ENCODE assay signal across 10 cellular contexts in the genomic region with DNA sequence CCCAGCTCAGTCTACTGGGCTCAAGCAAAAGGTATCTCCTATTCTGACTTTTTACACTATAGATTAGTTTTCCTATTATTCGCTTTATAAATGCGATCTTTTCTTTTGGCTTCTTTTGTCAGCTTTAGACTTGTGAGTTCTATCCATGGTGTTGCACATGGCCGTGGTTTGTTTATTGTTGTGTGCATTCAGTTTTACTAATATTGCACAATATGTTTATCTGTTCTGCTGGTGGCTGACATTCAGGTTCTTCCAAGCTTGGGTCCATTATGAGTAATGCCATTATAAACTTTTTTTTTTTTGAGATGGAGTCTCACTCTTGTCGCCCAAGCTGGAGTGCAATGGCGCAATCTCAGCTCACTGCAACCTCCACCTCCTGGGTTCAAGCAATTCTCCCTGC. TPM values are rescaled to one million over a fixed set of nuclear protein-coding genes. Genes with fewer than 3 reads are reported as not detected.
DNase-seq lines count a peak whose midpoint lies in the region; ATAC-seq, FAIRE-seq and TF ChIP-seq lines count a peak whose summit lies in the region.
"Not testable (repeated sequence)": the region's sequence is repeated elsewhere in the genome, so short reads cannot be mapped to it uniquely, and the experiment has no call there.
"Had no signal": no experiment of that assay in that cellular context is flagged by ENCODE, and none has a peak within 500 bp of the region (broad histone marks: within the 10 kb centered on the region; RNA-seq: fewer than 3 reads in every experiment).

No MANE protein-coding gene starts in this region.

- H3K27me3 ChIP-seq in IMR-90 (ENCODE audit: control insufficient read depth, insufficient read depth, low read length); K562 (ENCODE audit: control insufficient read depth in 2 of 2, insufficient read depth in 2 of 2, low read length in 2 of 2); HepG2 (ENCODE audit: control insufficient read depth in 1 of 2, insufficient read depth in 2 of 2, low read length in 2 of 2); trophoblast cell (ENCODE audit: insufficient read depth, low read length): not testable (repeated sequence)

- not testable (repeated sequence) for H4K8ac ChIP-seq in IMR-90 (ENCODE audit: low read depth in 2 of 2, low read length in 2 of 2); trophoblast cell (ENCODE audit: low read depth, low read length)

- not testable (repeated sequence) for H4K12ac ChIP-seq in trophoblast cell (ENCODE audit: low read depth, low read length)

- not testable (repeated sequence) for H2BK12ac ChIP-seq in trophoblast cell (ENCODE audit: low read length)

- not testable (repeated sequence) for ATAC-seq in IMR-90 (ENCODE audit: low read depth); K562; HepG2

- H4K91ac ChIP-seq in IMR-90 (ENCODE audit: insufficient read depth, low read depth, low read length); trophoblast cell (ENCODE audit: low read depth, low read length): not testable (repeated sequence)

- H3K14ac ChIP-seq in IMR-90 (replicated peaks; ENCODE audit: low read depth, low read length); trophoblast cell (ENCODE audit: low read length): not testable (repeated sequence)

- H2BK120ac ChIP-seq in IMR-90 (ENCODE audit: low read depth, low read length); trophoblast cell (ENCODE audit: insufficient read depth, low read length, poor library complexity): not testable (repeated sequence)

- WGBS in IMR-90 (ENCODE audit: extremely low coverage in 2 of 2, insufficient read length in 1 of 2), 2 experiments: no CpG with 5 or more reads among the region's 5 CpGs
- 76% methylated on average over 5 of the region's 5 CpGs for WGBS in K562 (ENCODE audit: insufficient coverage, low coverage, missing lambda C conversion rate)
- 41% methylated on average over 5 of the region's 5 CpGs for WGBS in HepG2 (ENCODE audit: low lambda C conversion rate)
- no CpG with 5 or more reads among the region's 5 CpGs for WGBS in trophoblast cell (ENCODE audit: extremely low coverage, insufficient coverage, insufficient read length)

- FAIRE-seq in K562 (lab: Jason Lieb, UNC); HepG2 (lab: Jason Lieb, UNC): not testable (repeated sequence)

- H2BK20ac ChIP-seq in IMR-90 (ENCODE audit: low read depth, low read length): not testable (repeated sequence)

- CTCF ChIA-PET in IMR-90 (lab: Yijun Ruan, JAX); K562 (lab: Yijun Ruan, JAX; ENCODE audit: low intra/inter-chr PET ratio); HepG2 (lab: Yijun Ruan, JAX; ENCODE audit: low intra/inter-chr PET ratio, low total read pairs): not testable (repeated sequence)

- H3K9me1 ChIP-seq in IMR-90 (ENCODE audit: insufficient read depth, low read length); K562 (ENCODE audit: control insufficient read depth, insufficient read depth, low read length): not testable (repeated sequence)

- H3K18ac ChIP-seq in IMR-90 (ENCODE audit: low read depth, low read length); trophoblast cell (ENCODE audit: low read length): not testable (repeated sequence)

- H2AK5ac ChIP-seq in IMR-90 (ENCODE audit: low read depth, low read length); trophoblast cell (ENCODE audit: low read length): not testable (repeated sequence)

- POLR2A ChIA-PET in IMR-90 (lab: Charles Lee; ENCODE audit: unreplicated experiment): interaction anchor here (0.6 kb wide), 1 partner anchor 9 kb away, joined by 3 read pairs; no protein-coding TSS in a partner anchor
- POLR2A ChIA-PET in K562 (lab: Yijun Ruan, JAX); HepG2 (lab: Yijun Ruan, JAX): not testable (repeated sequence)

- H2AK9ac ChIP-seq in IMR-90 (replicated peaks; ENCODE audit: low read depth, low read length, poor library complexity): not testable (repeated sequence)

- not testable (repeated sequence) for H3K23ac ChIP-seq in IMR-90 (ENCODE audit: low read depth, low read length); trophoblast cell (ENCODE audit: low read length)

- DNase-seq in IMR-90; K562 (ENCODE audit: extremely low read depth in 1 of 4, low spot score in 3 of 4); HepG2 (ENCODE audit: low spot score): not testable (repeated sequence)
- DNase-seq in epithelial cell of esophagus (ENCODE audit: low read depth) (peak; percentile 9), trophoblast cell (peak; percentile 22 to 76)

- H3K4ac ChIP-seq in IMR-90 (ENCODE audit: low read depth, low read length); trophoblast cell (ENCODE audit: low read depth, low read length): not testable (repeated sequence)

- not testable (repeated sequence) for H4K20me1 ChIP-seq in IMR-90 (ENCODE audit: insufficient read depth, low read length); K562 (replicated peaks; ENCODE audit: control insufficient read depth, insufficient read depth, low read length); HepG2 (ENCODE audit: insufficient read depth, low read length)

- not testable (repeated sequence) for H2AFZ ChIP-seq in IMR-90 (replicated peaks; ENCODE audit: low read length, poor library complexity); K562 (ENCODE audit: low read depth, low read length); HepG2 (ENCODE audit: low read length); trophoblast cell (ENCODE audit: insufficient read depth, low read length, poor library complexity)

- not testable (repeated sequence) for TF ChIP-seq RAD21 in IMR-90 (IDR thresholded peaks at IDR 0.05; ENCODE audit: low read length); K562 (CRISPR knock-in tag; conservative IDR thresholded peaks at IDR 0.05 in 1 of 2, IDR thresholded peaks at IDR 0.05 in 1 of 2); HepG2 (CRISPR knock-in tag; IDR thresholded peaks at IDR 0.05)

- not testable (repeated sequence) for TF ChIP-seq POLR2A in IMR-90 (IDR thresholded peaks at IDR 0.05; ENCODE audit: low read depth, low read length); K562 (conservative IDR thresholded peaks at IDR 0.05); HepG2 (IDR thresholded peaks at IDR 0.05; ENCODE audit: insufficient read depth in 1 of 2, low read depth in 2 of 2, low read length in 2 of 2)

- H3K79me2 ChIP-seq in K562 (ENCODE audit: control insufficient read depth, insufficient read depth, low read length); HepG2 (ENCODE audit: insufficient read depth, low read length); trophoblast cell (ENCODE audit: control insufficient read depth, insufficient read depth, low read length, poor library complexity): not testable (repeated sequence)

- in situ Hi-C loops in IMR-90 (cut with MboI; ENCODE audit: low sequenced_read_pairs): loop anchor here (25.0 kb wide), 1 partner anchor 810 kb away; no protein-coding TSS in a partner anchor
- in situ Hi-C loops in K562 (cut with MboI); HepG2 (cut with HindIII; ENCODE audit: extremely low pct_ligation_motif_present, low pct_unique_long_range_greater_than_20kb): not testable (repeated sequence)

- H3K36me3 ChIP-seq in IMR-90 (ENCODE audit: control insufficient read depth, insufficient read depth, low read length); K562 (ENCODE audit: control insufficient read depth, insufficient read depth, low read length); HepG2 (replicated peaks in 1 of 2; ENCODE audit: control insufficient read depth in 1 of 2, insufficient read depth in 2 of 2, low read length in 2 of 2); trophoblast cell (ENCODE audit: control insufficient read depth in 1 of 2, insufficient read depth in 2 of 2, low read length in 2 of 2): not testable (repeated sequence)

- H3K9ac ChIP-seq in IMR-90 (ENCODE audit: low read depth, low read length); K562 (ENCODE audit: insufficient read depth in 1 of 2, low read depth in 2 of 2, low read length in 2 of 2); HepG2 (ENCODE audit: insufficient read depth, low read depth, low read length); trophoblast cell (ENCODE audit: low read length): not testable (repeated sequence)

- dilution Hi-C loops in IMR-90 (cut with HindIII; ENCODE audit: low sequenced_read_pairs, unreplicated experiment): not testable (repeated sequence)

- not testable (repeated sequence) for H3K4me2 ChIP-seq in IMR-90 (ENCODE audit: low read depth, low read length); K562 (ENCODE audit: insufficient read depth, low read length); HepG2 (ENCODE audit: low read depth, low read length); trophoblast cell (ENCODE audit: low read length)

- not testable (repeated sequence) for H2BK5ac ChIP-seq in IMR-90 (ENCODE audit: low read depth, low read length, poor library complexity, severe bottlenecking); trophoblast cell (ENCODE audit: low read depth, low read length, poor library complexity)

- BruUV-seq in IMR-90 (replicated peaks; lab: Mats Ljungman, UMichigan); K562 (replicated peaks; lab: Mats Ljungman, UMichigan); HepG2 (replicated peaks; lab: Mats Ljungman, UMichigan): not testable (repeated sequence)

- not testable (repeated sequence) for H3K79me1 ChIP-seq in IMR-90 (ENCODE audit: low read depth in 1 of 2, low read length in 2 of 2); trophoblast cell (ENCODE audit: low read length)

- H3K4me3 ChIP-seq in IMR-90 (ENCODE audit: insufficient read depth, low read depth, low read length); K562; epithelial cell of esophagus (ENCODE audit: low read length); HepG2 (replicated peaks in 1 of 3; ENCODE audit: insufficient read depth in 1 of 3, low read depth in 2 of 3, low read length in 3 of 3); trophoblast cell (ENCODE audit: low read depth, low read length): not testable (repeated sequence)

- not testable (repeated sequence) for H2BK15ac ChIP-seq in IMR-90 (ENCODE audit: low read depth, low read length)

- not testable (repeated sequence) for H3K4me1 ChIP-seq in IMR-90 (ENCODE audit: control insufficient read depth, insufficient read depth, low read length); K562 (replicated peaks in 1 of 2; ENCODE audit: control insufficient read depth in 2 of 2, insufficient read depth in 2 of 2, low read length in 2 of 2); HepG2 (ENCODE audit: insufficient read depth, low read length); trophoblast cell (ENCODE audit: control insufficient read depth in 1 of 2, insufficient read depth in 2 of 2, low read length in 2 of 2)

- not testable (repeated sequence) for TF ChIP-seq EP300 in K562 (IDR thresholded peaks at IDR 0.05; ENCODE audit: low read length); HepG2 (IDR thresholded peaks at IDR 0.05; ENCODE audit: low read depth in 2 of 2, low read length in 2 of 2); HepG2 (CRISPR knock-in tag; IDR thresholded peaks at IDR 0.05; ENCODE audit: borderline replicate concordance)

- H3K56ac ChIP-seq in IMR-90 (ENCODE audit: extremely low read depth, insufficient read depth, low read length): not testable (repeated sequence)

- H3K9me3 ChIP-seq in IMR-90 (ENCODE audit: control insufficient read depth, insufficient read depth, low read length); K562 (replicated peaks; ENCODE audit: control insufficient read depth, insufficient read depth, low read depth, low read length); trophoblast cell (ENCODE audit: insufficient read depth, low read depth, low read length): not testable (repeated sequence)
- H3K9me3 ChIP-seq in HepG2 (ENCODE audit: low read length): peaks cover 11% of the 10 kb centered on the region

- H3K27ac ChIP-seq in IMR-90 (ENCODE audit: insufficient read depth, low read length); K562 (ENCODE audit: extremely low read depth, low read depth, low read length); HepG2 (ENCODE audit: extremely low read length, insufficient read depth, low read length); trophoblast cell (ENCODE audit: low read depth, low read length): not testable (repeated sequence)

- intact Hi-C loops in IMR-90 (cut with micrococcal nuclease); K562 (cut with micrococcal nuclease); HepG2 (cut with micrococcal nuclease; ENCODE audit: unreplicated experiment): not testable (repeated sequence)

- TF ChIP-seq CTCF in IMR-90 (conservative IDR thresholded peaks at IDR 0.05; ENCODE audit: low read depth, low read length); K562 (IDR thresholded peaks at IDR 0.05 in 2 of 3, conservative IDR thresholded peaks at IDR 0.05 in 1 of 3; ENCODE audit: insufficient read depth in 2 of 3, low read depth in 1 of 3, low read length in 3 of 3); epithelial cell of esophagus (IDR thresholded peaks at IDR 0.05; ENCODE audit: insufficient read depth, low read depth, low read length, missing control alignments); HepG2 (CRISPR knock-in tag; IDR thresholded peaks at IDR 0.05): not testable (repeated sequence)

- H4K5ac ChIP-seq in IMR-90 (ENCODE audit: low read depth, low read length): not testable (repeated sequence)

RNA-seq across cellular contexts. Expression of gene FANK1, which starts 30.9 kb away (rescaled TPM):
- total RNA-seq in IMR-90 (2012; rRNA removed) (0.90 and 1.9 TPM in 2 replicates), K562 (2014; rRNA removed) (0.18 and 0.29 TPM in 2 replicates), K562 (2014; rRNA removed; fragmentation: Illumina TruSeq; extraction: Trizol) (0.38 and 0.55 TPM in 2 replicates), K562 (2015; rRNA removed; fragmentation: Illumina TruSeq; extraction: Trizol) (0.41 and 0.87 TPM in 2 replicates), K562 (2021) (0.22 and 0.51 TPM in 2 replicates), HepG2 (2016; rRNA removed; fragmentation: Illumina TruSeq; extraction: Trizol) (not detected in 2 replicates)
- polyA plus RNA-seq in IMR-90 (2012; rRNA removed) (2.0 and 2.2 TPM in 2 replicates), K562 (2011; rRNA removed) (0.74 and 0.93 TPM in 2 replicates), K562 (2014; fragmentation: Illumina TruSeq; extraction: Trizol) (0.35 and 0.48 TPM in 2 replicates), K562 (2014; fragmentation: Nextera tagmentation; extraction: Ambion mirVana) (under 1 TPM in 1 of 2 experiments, not detected in 1; 0.11 TPM), K562 (2014; rRNA removed) (0.86 and 2.3 TPM in 2 replicates), HepG2 (2011; rRNA removed) (0.08 and 0.22 TPM in 2 replicates)
- polyA plus RNA-seq in IMR-90 (2012; cell fraction: cytosol; rRNA removed): 0.56 and 0.67 TPM in 2 replicates
- polyA plus RNA-seq in IMR-90 (2012; cell fraction: nucleus; rRNA removed; ENCODE audit: low replicate concordance): 1.0 and 7.5 TPM in 2 replicates
- 1.7 TPM in 2 replicates for total RNA-seq in K562 (2011; cell fraction: chromatin; rRNA removed; ENCODE audit: low replicate concordance)
- 0.50 and 0.79 TPM in 2 replicates for total RNA-seq in K562 (2011; cell fraction: nucleolus; rRNA removed)
- 0.61 and 0.66 TPM in 2 replicates for total RNA-seq in K562 (2011; cell fraction: nucleoplasm; rRNA removed)
- polyA plus RNA-seq in K562 (2011; cell fraction: cytosol; rRNA removed): 0.12 and 0.53 TPM in 2 replicates
- polyA plus RNA-seq in K562 (2011; cell fraction: nucleus; rRNA removed): 2.6 and 3.5 TPM in 2 replicates
- polyA plus RNA-seq in K562 (2012): 0.36 and 0.56 TPM in 2 replicates
- 0.21 and 1.5 TPM in 2 replicates for polyA minus RNA-seq in K562 (2011; rRNA and poly(A)+ RNA removed)
- polyA minus RNA-seq in K562 (2011; cell fraction: cytosol; rRNA and poly(A)+ RNA removed): not detected in 2 replicates
- 0.67 and 1.9 TPM in 2 replicates for polyA minus RNA-seq in K562 (2011; cell fraction: nucleus; rRNA and poly(A)+ RNA removed)
- total RNA-seq in HepG2 (2016; cell fraction: cytosol; rRNA removed; fragmentation: Illumina TruSeq; extraction: Trizol; ENCODE audit: low read depth): not detected in 2 replicates
- not detected in 2 replicates for total RNA-seq in HepG2 (2016; cell fraction: insoluble cytoplasmic fraction; rRNA removed; fragmentation: Illumina TruSeq; extraction: Trizol)
- total RNA-seq in HepG2 (2016; cell fraction: membrane; rRNA removed; fragmentation: Illumina TruSeq; extraction: Trizol): 0.28 TPM in 1 of 2 replicates, not detected in the other
- total RNA-seq in HepG2 (2016; cell fraction: nucleus; rRNA removed; fragmentation: Illumina TruSeq; extraction: Trizol): not detected in 2 replicates
- 0.06 and 0.07 TPM in 2 replicates for polyA plus RNA-seq in HepG2 (2011; cell fraction: cytosol; rRNA removed)
- polyA plus RNA-seq in HepG2 (2011; cell fraction: nucleus; rRNA removed): 0.45 and 0.50 TPM in 2 replicates
- 0.28 TPM in 1 of 2 replicates, not detected in the other for polyA plus RNA-seq in HepG2 (2012)
- not detected in 2 replicates for polyA plus RNA-seq in HepG2 (2016; cell fraction: cytosol; fragmentation: Illumina TruSeq; extraction: Trizol; ENCODE audit: low read depth)
- polyA plus RNA-seq in HepG2 (2016; cell fraction: insoluble cytoplasmic fraction; fragmentation: Illumina TruSeq; extraction: Trizol; ENCODE audit: low read depth): not detected in 2 replicates
- polyA plus RNA-seq in HepG2 (2016; cell fraction: membrane; fragmentation: Illumina TruSeq; extraction: Trizol; ENCODE audit: low read depth): 0.19 TPM in 1 of 2 replicates, not detected in the other
- not detected in 2 replicates for polyA plus RNA-seq in HepG2 (2016; cell fraction: nucleus; fragmentation: Illumina TruSeq; extraction: Trizol; ENCODE audit: insufficient read depth, low read depth)
- polyA minus RNA-seq in HepG2 (2011; rRNA and poly(A)+ RNA removed; ENCODE audit: low replicate concordance): 0.49 TPM in 1 of 2 replicates, not detected in the other
- not detected in 2 replicates for polyA minus RNA-seq in HepG2 (2011; cell fraction: cytosol; rRNA and poly(A)+ RNA removed)
- polyA minus RNA-seq in HepG2 (2011; cell fraction: nucleus; rRNA and poly(A)+ RNA removed): 0.25 and 0.64 TPM in 2 replicates
- 12.6 and 13.7 TPM in 2 replicates for polyA plus RNA-seq in trophoblast cell (2013)
- total RNA-seq: B cell; CD8-positive, alpha-beta T cell had no signal
- polyA plus RNA-seq: CD14-positive monocyte; CD4-positive, alpha-beta memory T cell; CD8-positive, alpha-beta memory T cell had no signal

RNA-seq across cellular contexts. Expression of gene DHX32, which starts 46.2 kb away (rescaled TPM):
- 27.8 and 35.0 TPM in 2 replicates for total RNA-seq in IMR-90 (2012; rRNA removed)
- polyA plus RNA-seq in IMR-90 (2012; rRNA removed): 11.5 and 15.6 TPM in 2 replicates
- polyA plus RNA-seq in IMR-90 (2012; cell fraction: cytosol; rRNA removed): 4.6 and 5.6 TPM in 2 replicates
- polyA plus RNA-seq in IMR-90 (2012; cell fraction: nucleus; rRNA removed; ENCODE audit: low replicate concordance): 4.2 and 27.9 TPM in 2 replicates
- 9.7 and 17.2 TPM in 2 replicates for total RNA-seq in K562 (2011; cell fraction: chromatin; rRNA removed; ENCODE audit: low replicate concordance)
- 4.7 and 5.7 TPM in 2 replicates for total RNA-seq in K562 (2011; cell fraction: nucleolus; rRNA removed)
- total RNA-seq in K562 (2011; cell fraction: nucleoplasm; rRNA removed): 7.6 and 8.1 TPM in 2 replicates
- 14.8 and 15.8 TPM in 2 replicates for total RNA-seq in K562 (2014; rRNA removed)
- total RNA-seq in K562 (2014; rRNA removed; fragmentation: Illumina TruSeq; extraction: Trizol): 20.5 and 22.6 TPM in 2 replicates
- total RNA-seq in K562 (2015; rRNA removed; fragmentation: Illumina TruSeq; extraction: Trizol): 16.5 and 17.5 TPM in 2 replicates
- total RNA-seq in K562 (2021): 20.2 and 21.7 TPM in 2 replicates
- polyA plus RNA-seq in K562 (2011; rRNA removed): 12.6 and 23.5 TPM in 2 replicates
- 7.5 and 8.3 TPM in 2 replicates for polyA plus RNA-seq in K562 (2011; cell fraction: cytosol; rRNA removed)
- polyA plus RNA-seq in K562 (2011; cell fraction: nucleus; rRNA removed): 8.3 TPM in 2 replicates
- 13.4 and 14.5 TPM in 2 replicates for polyA plus RNA-seq in K562 (2012)
- 15.6 and 16.0 TPM in 2 replicates for polyA plus RNA-seq in K562 (2014; fragmentation: Illumina TruSeq; extraction: Trizol)
- polyA plus RNA-seq in K562 (2014; fragmentation: Nextera tagmentation; extraction: Ambion mirVana): 1 to 10 TPM; 5.8 to 6.2 TPM
- polyA plus RNA-seq in K562 (2014; rRNA removed): 12.9 and 18.0 TPM in 2 replicates
- polyA minus RNA-seq in K562 (2011; rRNA and poly(A)+ RNA removed): 29.7 and 45.4 TPM in 2 replicates
- polyA minus RNA-seq in K562 (2011; cell fraction: cytosol; rRNA and poly(A)+ RNA removed): 11.9 and 12.0 TPM in 2 replicates
- 6.8 and 7.8 TPM in 2 replicates for polyA minus RNA-seq in K562 (2011; cell fraction: nucleus; rRNA and poly(A)+ RNA removed)
- 16.5 and 22.7 TPM in 2 replicates for total RNA-seq in HepG2 (2016; rRNA removed; fragmentation: Illumina TruSeq; extraction: Trizol)
- 2.7 and 2.8 TPM in 2 replicates for total RNA-seq in HepG2 (2016; cell fraction: cytosol; rRNA removed; fragmentation: Illumina TruSeq; extraction: Trizol; ENCODE audit: low read depth)
- 14.9 and 22.8 TPM in 2 replicates for total RNA-seq in HepG2 (2016; cell fraction: insoluble cytoplasmic fraction; rRNA removed; fragmentation: Illumina TruSeq; extraction: Trizol)
- total RNA-seq in HepG2 (2016; cell fraction: membrane; rRNA removed; fragmentation: Illumina TruSeq; extraction: Trizol): 6.9 and 9.3 TPM in 2 replicates
- 10.7 and 11.6 TPM in 2 replicates for total RNA-seq in HepG2 (2016; cell fraction: nucleus; rRNA removed; fragmentation: Illumina TruSeq; extraction: Trizol)
- 14.6 and 15.5 TPM in 2 replicates for polyA plus RNA-seq in HepG2 (2011; rRNA removed)
- polyA plus RNA-seq in HepG2 (2011; cell fraction: cytosol; rRNA removed): 8.2 and 13.8 TPM in 2 replicates
- polyA plus RNA-seq in HepG2 (2011; cell fraction: nucleus; rRNA removed): 7.2 and 8.7 TPM in 2 replicates
- 12.1 and 13.0 TPM in 2 replicates for polyA plus RNA-seq in HepG2 (2012)
- 0.78 and 0.82 TPM in 2 replicates for polyA plus RNA-seq in HepG2 (2016; cell fraction: cytosol; fragmentation: Illumina TruSeq; extraction: Trizol; ENCODE audit: low read depth)
- polyA plus RNA-seq in HepG2 (2016; cell fraction: insoluble cytoplasmic fraction; fragmentation: Illumina TruSeq; extraction: Trizol; ENCODE audit: low read depth): 15.3 and 18.4 TPM in 2 replicates
- 3.0 and 3.3 TPM in 2 replicates for polyA plus RNA-seq in HepG2 (2016; cell fraction: membrane; fragmentation: Illumina TruSeq; extraction: Trizol; ENCODE audit: low read depth)
- 10.3 and 10.6 TPM in 2 replicates for polyA plus RNA-seq in HepG2 (2016; cell fraction: nucleus; fragmentation: Illumina TruSeq; extraction: Trizol; ENCODE audit: insufficient read depth, low read depth)
- polyA minus RNA-seq in HepG2 (2011; rRNA and poly(A)+ RNA removed; ENCODE audit: low replicate concordance): 11.1 and 34.9 TPM in 2 replicates
- 14.5 and 18.1 TPM in 2 replicates for polyA minus RNA-seq in HepG2 (2011; cell fraction: cytosol; rRNA and poly(A)+ RNA removed)
- polyA minus RNA-seq in HepG2 (2011; cell fraction: nucleus; rRNA and poly(A)+ RNA removed): 20.6 and 22.1 TPM in 2 replicates
- 50.0 and 50.2 TPM in 2 replicates for polyA plus RNA-seq in trophoblast cell (2013)
